8 cellular contexts compared by ENCODE assay signal in genomic region chr3:31132132-31132769, GRCh38.
DNase-seq lines count a peak whose midpoint lies in the region; ATAC-seq and TF ChIP-seq lines count a peak whose summit lies in the region.

No MANE protein-coding gene starts in this region.

- no peaks in the 10 kb centered on the region for H3K79me2 ChIP-seq in fibroblast of lung (ENCODE audit: control insufficient read depth, insufficient read depth, low read length)

- H3K9ac ChIP-seq in fibroblast of lung (ENCODE audit: insufficient read depth, low read length), result no peak overlapping the region

- no peaks in the 10 kb centered on the region for H4K20me1 ChIP-seq in fibroblast of lung (ENCODE audit: control insufficient read depth, extremely low read depth, insufficient read depth, low read length)

- ATAC-seq in heart right ventricle (peak in 3 of 8 donors; percentile 19 to 64 (median 55)), Right ventricle myocardium superior (ENCODE audit: poor library complexity) (no peak), HG02884 (IDR thresholded peaks at IDR 0.05; ENCODE audit: unreplicated experiment) (peak; percentile 68)

- H3K27ac ChIP-seq in heart right ventricle, result no peak overlapping the region
- H3K27ac ChIP-seq in fibroblast of lung (ENCODE audit: insufficient read depth, low read length), result no peak overlapping the region

- H2AFZ ChIP-seq in fibroblast of lung (ENCODE audit: low read length), result no peak overlapping the region

- H3K27me3 ChIP-seq in heart right ventricle, result no peaks in the 10 kb centered on the region
- H3K27me3 ChIP-seq in fibroblast of lung (ENCODE audit: control insufficient read depth, insufficient read depth, low read length), result no peaks in the 10 kb centered on the region

- H3K4me3 ChIP-seq in heart right ventricle, result no peak overlapping the region
- no peak overlapping the region for H3K4me3 ChIP-seq in fibroblast of lung (replicated peaks in 1 of 4; ENCODE audit: control extremely low read depth in 1 of 4, insufficient read depth in 1 of 4, low read depth in 3 of 4, low read length in 4 of 4)
- no peak overlapping the region for H3K4me3 ChIP-seq in retinal pigment epithelial cell (ENCODE audit: low read length)

- 76 to 81% methylated on average over 2 of the region's 2 CpGs for WGBS in heart right ventricle, 2 donors

- TF ChIP-seq CTCF in heart right ventricle (IDR thresholded peaks at IDR 0.05) (peak; percentile 16 to 79 (median 59)), fibroblast of lung (conservative IDR thresholded peaks at IDR 0.05 in 1 of 2, IDR thresholded peaks at IDR 0.05 in 1 of 2; ENCODE audit: low read depth in 1 of 2, low read length in 2 of 2) (peak in 1 of 2 donors; percentile 41), retinal pigment epithelial cell (conservative IDR thresholded peaks at IDR 0.05; ENCODE audit: low read depth, low read length) (peak; percentile 51)

- no peak overlapping the region for H3K4me2 ChIP-seq in fibroblast of lung (ENCODE audit: extremely low read depth, insufficient read depth, low read length)

- intact Hi-C loops in heart right ventricle (cut with DNase I) (loop anchor here in 8 of 10 donors (2.0 to 10.0 kb wide), 3 partner anchors 357 to 365 kb away; no protein-coding TSS in a partner anchor), Right ventricle myocardium superior (cut with DNase I) (loop anchor here (5.0 kb wide), 1 partner anchor 365 kb away; no protein-coding TSS in a partner anchor)

- H3K4me1 ChIP-seq in heart right ventricle, result no peaks in the 10 kb centered on the region
- H3K4me1 ChIP-seq in fibroblast of lung (ENCODE audit: control insufficient read depth, extremely low read depth, insufficient read depth, low read length), result no peaks in the 10 kb centered on the region

- H3K9me3 ChIP-seq in heart right ventricle, result no peaks in the 10 kb centered on the region
- no peaks in the 10 kb centered on the region for H3K9me3 ChIP-seq in fibroblast of lung (ENCODE audit: control insufficient read depth, insufficient read depth, low read depth, low read length)

- H3K36me3 ChIP-seq in heart right ventricle (no peaks in the 10 kb centered on the region), fibroblast of lung (ENCODE audit: control insufficient read depth, insufficient read depth, low read length) (no peaks in the 10 kb centered on the region)

- no peak for DNase-seq in heart right ventricle
- no peak for DNase-seq in Right ventricle myocardium superior
- DNase-seq in OCI-M1 (lab: John Stamatoyannopoulos, UW), result peak; percentile 68
- peak; percentile 48 to 61 for DNase-seq in fibroblast of lung (ENCODE audit: low read depth in 2 of 2)
- DNase-seq in retinal pigment epithelial cell (ENCODE audit: low read depth), result peak; percentile 11
- no peak for DNase-seq in effector CD4-positive, alpha-beta T cell
- DNase-seq in superior temporal gyrus (ENCODE audit: extremely low spot score), result no peak

Comparison
In these comparisons a context has a peak if more than half of its experiments do, and no peak if none do; other contexts are left out.
1. DNase-seq: peak in OCI-M1 (single experiment), fibroblast of lung (2 of 2) and retinal pigment epithelial cell (single experiment); none in heart right ventricle (0 of 2), Right ventricle myocardium superior (single experiment), effector CD4-positive, alpha-beta T cell (single experiment) and superior temporal gyrus (single experiment).